In the genomic region with DNA sequence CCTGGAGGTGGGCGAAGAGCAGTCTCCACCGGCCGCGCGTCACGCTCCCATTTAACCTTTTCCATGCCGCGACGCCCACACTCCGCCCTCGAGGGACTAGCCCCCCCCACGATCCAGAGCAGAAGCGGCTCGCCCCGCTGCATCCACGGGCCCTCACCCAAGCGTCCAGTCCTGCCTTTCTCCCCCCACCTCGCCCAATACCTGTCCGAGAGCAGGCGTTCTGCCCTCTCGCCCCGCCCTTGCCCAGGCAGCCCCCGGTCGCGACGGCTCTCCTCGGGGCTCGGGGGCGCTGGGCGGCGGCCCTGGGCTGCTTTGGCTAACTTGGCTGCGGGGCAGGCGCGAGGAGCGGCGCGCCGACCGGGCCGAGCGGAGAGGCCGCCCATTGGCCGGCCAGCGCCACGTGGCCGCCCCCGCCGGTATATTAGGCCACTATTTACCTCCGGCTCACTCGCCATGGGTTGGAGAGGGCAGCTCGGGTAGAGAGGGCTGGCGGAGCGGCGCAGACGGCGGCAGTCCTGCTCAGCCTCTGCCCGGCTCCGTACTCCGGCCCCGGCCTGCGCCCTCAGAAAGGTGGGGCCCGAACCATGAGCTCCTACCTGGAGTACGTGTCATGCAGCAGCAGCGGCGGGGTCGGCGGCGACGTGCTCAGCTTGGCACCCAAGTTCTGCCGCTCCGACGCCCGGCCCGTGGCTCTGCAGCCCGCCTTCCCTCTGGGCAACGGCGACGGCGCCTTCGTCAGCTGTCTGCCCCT, we compare ENCODE assay signal across 8 cellular contexts. TPM values are rescaled to one million over a fixed set of nuclear protein-coding genes. Genes with fewer than 3 reads are reported as not detected.
DNase-seq lines count a peak whose midpoint lies in the region; ATAC-seq and TF ChIP-seq lines count a peak whose summit lies in the region.

A gene (plus strand): TSS at position 451 of the 751 bp plus-strand sequence. CDS start 134 bp downstream, at position 585.

- peak; percentile 49 for DNase-seq in GM10248 (ENCODE audit: extremely low spot score)
- no peak for DNase-seq in activated CD8-positive, alpha-beta T cell treated with anti-CD3 and anti-CD28 coated beads, Interleukin-2, amount 10 ng/mL, durations not matched to agents 7 days and 5 days
- DNase-seq in globus pallidus (ENCODE audit: low spot score), result peak; percentile 80
- DNase-seq in omental fat pad (ENCODE audit: low spot score), result no peak
- DNase-seq in activated effector memory CD4-positive, alpha-beta T cell treated with Interleukin-2 at 50 U/mL for 16 hours, result no peak

- TF ChIP-seq CTCF in GM10248 (IDR thresholded peaks at IDR 0.05; ENCODE audit: control extremely low read depth, extremely low read depth, low read depth, missing control alignments) (no peak), omental fat pad (IDR thresholded peaks at IDR 0.05) (no peak)

- peak; percentile 37 for ATAC-seq in activated CD8-positive, alpha-beta T cell treated with anti-CD3 and anti-CD28 coated beads, Interleukin-2, amount 10 ng/mL, durations not matched to agents 7 days and 5 days
- ATAC-seq in omental fat pad (ENCODE audit: low FRiP score) (peak; percentile 68), GM18517 (IDR thresholded peaks at IDR 0.05; ENCODE audit: unreplicated experiment) (no peak), GM18502 (IDR thresholded peaks at IDR 0.05; ENCODE audit: poor library complexity, unreplicated experiment) (no peak)

- peaks cover 68% of the 10 kb centered on the region for H3K27me3 Mint-ChIP-seq in activated CD8-positive, alpha-beta T cell treated with anti-CD3 and anti-CD28 coated beads, Interleukin-2, amount 10 ng/mL, durations not matched to agents 7 days and 5 days (ENCODE audit: low read depth)

- H3K4me3 Mint-ChIP-seq in activated CD8-positive, alpha-beta T cell treated with anti-CD3 and anti-CD28 coated beads, Interleukin-2, amount 10 ng/mL, durations not matched to agents 7 days and 5 days, result peak within 1 kb of the TSS; percentile 72

- no peak for TF ChIP-seq EP300 in Ishikawa (IDR thresholded peaks at IDR 0.05; ENCODE audit: borderline replicate concordance)

- peak within 1 kb of the TSS; percentile 10 for H3K27ac Mint-ChIP-seq in activated CD8-positive, alpha-beta T cell treated with anti-CD3 and anti-CD28 coated beads, Interleukin-2, amount 10 ng/mL, durations not matched to agents 7 days and 5 days

- POLR2A ChIA-PET in GM10248 (lab: Yijun Ruan, JAX), result no interaction called here
- POLR2A ChIA-PET in activated CD8-positive, alpha-beta T cell treated with anti-CD3 and anti-CD28 coated beads, Interleukin-2, amount 10 ng/mL, durations not matched to agents 7 days and 5 days (lab: Charles Lee), result no interaction called here

- peaks cover 17% of the 10 kb centered on the region for H3K4me1 Mint-ChIP-seq in activated CD8-positive, alpha-beta T cell treated with anti-CD3 and anti-CD28 coated beads, Interleukin-2, amount 10 ng/mL, durations not matched to agents 7 days and 5 days (ENCODE audit: low read depth)

- CTCF ChIA-PET in GM10248 (lab: Yijun Ruan, JAX), result interaction anchor here (1.2 kb wide), 1 partner anchor 10 kb away, joined by 4 read pairs; no protein-coding TSS in a partner anchor
- CTCF ChIA-PET in activated CD8-positive, alpha-beta T cell treated with anti-CD3 and anti-CD28 coated beads, Interleukin-2, amount 10 ng/mL, durations not matched to agents 7 days and 5 days (lab: Charles Lee), result interaction anchor here (1.0 to 1.5 kb wide), 4 partner anchors 8 to 57 kb away, joined by 3 to 4 read pairs (median 4); no protein-coding TSS in a partner anchor

- H3K9me3 Mint-ChIP-seq in activated CD8-positive, alpha-beta T cell treated with anti-CD3 and anti-CD28 coated beads, Interleukin-2, amount 10 ng/mL, durations not matched to agents 7 days and 5 days (ENCODE audit: insufficient read depth), result no peaks in the 10 kb centered on the region

- H3K36me3 Mint-ChIP-seq in activated CD8-positive, alpha-beta T cell treated with anti-CD3 and anti-CD28 coated beads, Interleukin-2, amount 10 ng/mL, durations not matched to agents 7 days and 5 days (ENCODE audit: low read depth), result no peaks in the 10 kb centered on the region

- no peak for TF ChIP-seq RAD21 in Ishikawa (IDR thresholded peaks at IDR 0.05; ENCODE audit: low read depth)

TF ChIP-seq in Ishikawa, 13 proteins besides CTCF, POLR2A, EP300 and RAD21:
- TF ChIP-seq EGR1 (IDR thresholded peaks at IDR 0.05) (peak; percentile 26; the same call in 1 of the 2 replicates), YY1 (IDR thresholded peaks at IDR 0.05; ENCODE audit: low read depth) (0 out of 2 replicates have a peak, but pooled peaks have one; percentile 10), CEBPB (IDR thresholded peaks at IDR 0.05) (no peak), TCF12 (IDR thresholded peaks at IDR 0.05; ENCODE audit: low read depth) (no peak), FOXM1 (IDR thresholded peaks at IDR 0.05; ENCODE audit: borderline replicate concordance, low read depth) (no peak), CREB1 (IDR thresholded peaks at IDR 0.05; ENCODE audit: low read depth) (no peak), ZBTB7A (IDR thresholded peaks at IDR 0.05; ENCODE audit: low read depth) (peak; percentile 59; the same call in 1 of the 2 replicates), TAF1 (IDR thresholded peaks at IDR 0.05; ENCODE audit: low read depth) (peak; percentile 36; the same call in 1 of the 2 replicates), NFIC (IDR thresholded peaks at IDR 0.05) (0 out of 2 replicates have a peak, but pooled peaks have one; percentile 10), TEAD4 (IDR thresholded peaks at IDR 0.05) (no peak)
- TF ChIP-seq, protein P1, sequence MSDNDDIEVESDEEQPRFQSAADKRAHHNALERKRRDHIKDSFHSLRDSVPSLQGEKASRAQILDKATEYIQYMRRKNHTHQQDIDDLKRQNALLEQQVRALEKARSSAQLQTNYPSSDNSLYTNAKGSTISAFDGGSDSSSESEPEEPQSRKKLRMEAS (IDR thresholded peaks at IDR 0.05), result peak; percentile 77
- TF ChIP-seq, protein P2, sequence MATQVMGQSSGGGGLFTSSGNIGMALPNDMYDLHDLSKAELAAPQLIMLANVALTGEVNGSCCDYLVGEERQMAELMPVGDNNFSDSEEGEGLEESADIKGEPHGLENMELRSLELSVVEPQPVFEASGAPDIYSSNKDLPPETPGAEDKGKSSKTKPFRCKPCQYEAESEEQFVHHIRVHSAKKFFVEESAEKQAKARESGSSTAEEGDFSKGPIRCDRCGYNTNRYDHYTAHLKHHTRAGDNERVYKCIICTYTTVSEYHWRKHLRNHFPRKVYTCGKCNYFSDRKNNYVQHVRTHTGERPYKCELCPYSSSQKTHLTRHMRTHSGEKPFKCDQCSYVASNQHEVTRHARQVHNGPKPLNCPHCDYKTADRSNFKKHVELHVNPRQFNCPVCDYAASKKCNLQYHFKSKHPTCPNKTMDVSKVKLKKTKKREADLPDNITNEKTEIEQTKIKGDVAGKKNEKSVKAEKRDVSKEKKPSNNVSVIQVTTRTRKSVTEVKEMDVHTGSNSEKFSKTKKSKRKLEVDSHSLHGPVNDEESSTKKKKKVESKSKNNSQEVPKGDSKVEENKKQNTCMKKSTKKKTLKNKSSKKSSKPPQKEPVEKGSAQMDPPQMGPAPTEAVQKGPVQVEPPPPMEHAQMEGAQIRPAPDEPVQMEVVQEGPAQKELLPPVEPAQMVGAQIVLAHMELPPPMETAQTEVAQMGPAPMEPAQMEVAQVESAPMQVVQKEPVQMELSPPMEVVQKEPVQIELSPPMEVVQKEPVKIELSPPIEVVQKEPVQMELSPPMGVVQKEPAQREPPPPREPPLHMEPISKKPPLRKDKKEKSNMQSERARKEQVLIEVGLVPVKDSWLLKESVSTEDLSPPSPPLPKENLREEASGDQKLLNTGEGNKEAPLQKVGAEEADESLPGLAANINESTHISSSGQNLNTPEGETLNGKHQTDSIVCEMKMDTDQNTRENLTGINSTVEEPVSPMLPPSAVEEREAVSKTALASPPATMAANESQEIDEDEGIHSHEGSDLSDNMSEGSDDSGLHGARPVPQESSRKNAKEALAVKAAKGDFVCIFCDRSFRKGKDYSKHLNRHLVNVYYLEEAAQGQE (IDR thresholded peaks at IDR 0.05; ENCODE audit: low read depth), result no peak
- TF ChIP-seq, protein P3, sequence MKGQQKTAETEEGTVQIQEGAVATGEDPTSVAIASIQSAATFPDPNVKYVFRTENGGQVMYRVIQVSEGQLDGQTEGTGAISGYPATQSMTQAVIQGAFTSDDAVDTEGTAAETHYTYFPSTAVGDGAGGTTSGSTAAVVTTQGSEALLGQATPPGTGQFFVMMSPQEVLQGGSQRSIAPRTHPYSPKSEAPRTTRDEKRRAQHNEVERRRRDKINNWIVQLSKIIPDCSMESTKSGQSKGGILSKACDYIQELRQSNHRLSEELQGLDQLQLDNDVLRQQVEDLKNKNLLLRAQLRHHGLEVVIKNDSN (IDR thresholded peaks at IDR 0.05), result peak; percentile 97

RNA-seq across cellular contexts. Expression of the gene that starts here (rescaled TPM):
- not detected for total RNA-seq in activated CD8-positive, alpha-beta T cell treated with anti-CD3 and anti-CD28 coated beads, Interleukin-2, amount 10 ng/mL, durations not matched to agents 7 days and 5 days
- under 1 TPM; 0.19 to 0.95 (median 0.53) TPM for total RNA-seq in omental fat pad

Comparison
In these comparisons a context has a peak if more than half of its experiments do, and no peak if none do; other contexts are left out.
1. Peak in ATAC-seq in activated CD8-positive, alpha-beta T cell treated with anti-CD3 and anti-CD28 coated beads, Interleukin-2, amount 10 ng/mL, durations not matched to agents 7 days and 5 days; RNA of the gene not detected or under 1 TPM.
2. Peak in ATAC-seq in omental fat pad; RNA of the gene not detected or under 1 TPM.
3. DNase-seq: peak in GM10248 (single experiment) and globus pallidus (single experiment); none in activated CD8-positive, alpha-beta T cell treated with anti-CD3 and anti-CD28 coated beads, Interleukin-2, amount 10 ng/mL, durations not matched to agents 7 days and 5 days (single experiment), omental fat pad (single experiment) and activated effector memory CD4-positive, alpha-beta T cell treated with Interleukin-2 at 50 U/mL for 16 hours (single experiment).